Comparison of ENCODE assay signal across 1 cellular context in the genomic region with DNA sequence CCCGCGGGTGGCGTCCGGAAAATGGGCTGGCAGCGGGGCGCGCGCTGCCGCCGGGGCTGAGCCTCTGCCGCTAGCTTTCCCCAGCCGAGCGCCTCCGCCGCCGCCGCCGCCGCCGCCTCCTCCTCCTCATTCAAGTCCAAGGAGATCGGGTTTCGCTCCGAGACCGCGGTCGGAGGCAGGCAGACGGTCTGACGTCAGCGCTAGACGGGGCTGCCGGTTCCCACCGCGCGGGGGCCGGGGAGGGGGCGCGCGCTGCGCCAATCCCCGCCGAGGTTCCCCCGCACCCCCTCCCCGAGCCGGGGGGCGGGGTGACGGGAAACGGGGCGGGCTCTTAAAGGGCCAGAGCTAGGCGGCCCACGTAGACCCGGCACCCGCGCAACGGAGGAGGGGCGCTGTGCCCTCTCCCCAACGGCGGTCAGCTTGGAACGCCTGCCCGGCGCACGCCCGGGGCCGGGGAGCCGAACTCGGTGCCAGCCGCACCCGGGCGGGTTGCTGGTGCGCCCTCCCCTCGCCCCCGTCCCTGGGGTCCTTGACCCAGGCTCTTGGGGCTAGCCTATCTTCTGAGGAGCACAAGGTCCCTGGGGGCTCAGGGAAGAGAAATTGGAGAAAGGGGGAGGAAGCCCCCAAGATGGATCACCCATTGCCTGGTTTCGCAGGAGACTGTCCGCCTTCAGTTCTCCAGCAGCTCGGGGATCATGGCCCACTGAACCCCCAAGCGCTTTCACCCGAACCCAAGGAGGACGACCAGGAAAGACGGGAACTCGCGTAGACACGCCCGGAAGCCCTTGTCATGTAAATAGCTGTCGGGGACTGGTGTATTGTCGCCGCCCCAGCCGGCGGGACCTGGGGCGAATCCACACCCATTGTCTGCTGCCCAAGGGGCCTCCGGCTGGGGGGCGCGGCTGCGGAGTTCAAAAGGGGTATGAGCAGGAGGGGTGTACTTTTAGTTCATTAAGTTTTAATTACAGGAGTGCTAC.
TF ChIP-seq lines count a peak whose summit lies in the region.

A gene with protein sequence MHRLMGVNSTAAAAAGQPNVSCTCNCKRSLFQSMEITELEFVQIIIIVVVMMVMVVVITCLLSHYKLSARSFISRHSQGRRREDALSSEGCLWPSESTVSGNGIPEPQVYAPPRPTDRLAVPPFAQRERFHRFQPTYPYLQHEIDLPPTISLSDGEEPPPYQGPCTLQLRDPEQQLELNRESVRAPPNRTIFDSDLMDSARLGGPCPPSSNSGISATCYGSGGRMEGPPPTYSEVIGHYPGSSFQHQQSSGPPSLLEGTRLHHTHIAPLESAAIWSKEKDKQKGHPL (minus strand): TSS at position 193 of the 977 bp plus-strand sequence. CDS start 433 bp downstream, outside the sequence.

TF ChIP-seq in WTC11, 78 proteins besides CTCF, POLR2A, EP300 and RAD21 (continued from another document):
- TF ChIP-seq ESRRA (CRISPR knock-in tag; IDR thresholded peaks at IDR 0.05; ENCODE audit: borderline replicate concordance) (no peak), ATF1 (CRISPR knock-in tag; IDR thresholded peaks at IDR 0.05) (no peak), GABPB1 (CRISPR knock-in tag; IDR thresholded peaks at IDR 0.05) (no peak), HMGA2 (CRISPR knock-in tag; IDR thresholded peaks at IDR 0.05) (no peak), ZNF416 (CRISPR knock-in tag; IDR thresholded peaks at IDR 0.05) (no peak), RELA (CRISPR knock-in tag; IDR thresholded peaks at IDR 0.05; ENCODE audit: borderline replicate concordance) (no peak), ZNF423 (CRISPR knock-in tag; IDR thresholded peaks at IDR 0.05) (no peak), ZNF671 (CRISPR knock-in tag; IDR thresholded peaks at IDR 0.05) (no peak), ELF4 (CRISPR knock-in tag; IDR thresholded peaks at IDR 0.05; ENCODE audit: low read depth) (no peak), NFYB (CRISPR knock-in tag; conservative IDR thresholded peaks at IDR 0.05; ENCODE audit: low read depth) (0 out of 2 replicates have a peak, but pooled peaks have one; percentile 33), TCF7 (CRISPR knock-in tag; IDR thresholded peaks at IDR 0.05; ENCODE audit: low read depth) (no peak)
- TF ChIP-seq, protein P1, sequence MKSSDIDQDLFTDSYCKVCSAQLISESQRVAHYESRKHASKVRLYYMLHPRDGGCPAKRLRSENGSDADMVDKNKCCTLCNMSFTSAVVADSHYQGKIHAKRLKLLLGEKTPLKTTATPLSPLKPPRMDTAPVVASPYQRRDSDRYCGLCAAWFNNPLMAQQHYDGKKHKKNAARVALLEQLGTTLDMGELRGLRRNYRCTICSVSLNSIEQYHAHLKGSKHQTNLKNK (CRISPR knock-in tag; IDR thresholded peaks at IDR 0.05): no peak
- TF ChIP-seq, protein P2, sequence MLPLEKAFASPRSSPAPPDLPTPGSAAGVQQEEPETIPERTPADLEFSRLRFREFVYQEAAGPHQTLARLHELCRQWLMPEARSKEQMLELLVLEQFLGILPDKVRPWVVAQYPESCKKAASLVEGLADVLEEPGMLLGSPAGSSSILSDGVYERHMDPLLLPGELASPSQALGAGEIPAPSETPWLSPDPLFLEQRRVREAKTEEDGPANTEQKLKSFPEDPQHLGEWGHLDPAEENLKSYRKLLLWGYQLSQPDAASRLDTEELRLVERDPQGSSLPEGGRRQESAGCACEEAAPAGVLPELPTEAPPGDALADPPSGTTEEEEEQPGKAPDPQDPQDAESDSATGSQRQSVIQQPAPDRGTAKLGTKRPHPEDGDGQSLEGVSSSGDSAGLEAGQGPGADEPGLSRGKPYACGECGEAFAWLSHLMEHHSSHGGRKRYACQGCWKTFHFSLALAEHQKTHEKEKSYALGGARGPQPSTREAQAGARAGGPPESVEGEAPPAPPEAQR (CRISPR knock-in tag; IDR thresholded peaks at IDR 0.05): no peak
- TF ChIP-seq, protein P3, sequence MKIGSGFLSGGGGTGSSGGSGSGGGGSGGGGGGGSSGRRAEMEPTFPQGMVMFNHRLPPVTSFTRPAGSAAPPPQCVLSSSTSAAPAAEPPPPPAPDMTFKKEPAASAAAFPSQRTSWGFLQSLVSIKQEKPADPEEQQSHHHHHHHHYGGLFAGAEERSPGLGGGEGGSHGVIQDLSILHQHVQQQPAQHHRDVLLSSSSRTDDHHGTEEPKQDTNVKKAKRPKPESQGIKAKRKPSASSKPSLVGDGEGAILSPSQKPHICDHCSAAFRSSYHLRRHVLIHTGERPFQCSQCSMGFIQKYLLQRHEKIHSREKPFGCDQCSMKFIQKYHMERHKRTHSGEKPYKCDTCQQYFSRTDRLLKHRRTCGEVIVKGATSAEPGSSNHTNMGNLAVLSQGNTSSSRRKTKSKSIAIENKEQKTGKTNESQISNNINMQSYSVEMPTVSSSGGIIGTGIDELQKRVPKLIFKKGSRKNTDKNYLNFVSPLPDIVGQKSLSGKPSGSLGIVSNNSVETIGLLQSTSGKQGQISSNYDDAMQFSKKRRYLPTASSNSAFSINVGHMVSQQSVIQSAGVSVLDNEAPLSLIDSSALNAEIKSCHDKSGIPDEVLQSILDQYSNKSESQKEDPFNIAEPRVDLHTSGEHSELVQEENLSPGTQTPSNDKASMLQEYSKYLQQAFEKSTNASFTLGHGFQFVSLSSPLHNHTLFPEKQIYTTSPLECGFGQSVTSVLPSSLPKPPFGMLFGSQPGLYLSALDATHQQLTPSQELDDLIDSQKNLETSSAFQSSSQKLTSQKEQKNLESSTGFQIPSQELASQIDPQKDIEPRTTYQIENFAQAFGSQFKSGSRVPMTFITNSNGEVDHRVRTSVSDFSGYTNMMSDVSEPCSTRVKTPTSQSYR (CRISPR knock-in tag; IDR thresholded peaks at IDR 0.05): no peak
- TF ChIP-seq, protein P4, sequence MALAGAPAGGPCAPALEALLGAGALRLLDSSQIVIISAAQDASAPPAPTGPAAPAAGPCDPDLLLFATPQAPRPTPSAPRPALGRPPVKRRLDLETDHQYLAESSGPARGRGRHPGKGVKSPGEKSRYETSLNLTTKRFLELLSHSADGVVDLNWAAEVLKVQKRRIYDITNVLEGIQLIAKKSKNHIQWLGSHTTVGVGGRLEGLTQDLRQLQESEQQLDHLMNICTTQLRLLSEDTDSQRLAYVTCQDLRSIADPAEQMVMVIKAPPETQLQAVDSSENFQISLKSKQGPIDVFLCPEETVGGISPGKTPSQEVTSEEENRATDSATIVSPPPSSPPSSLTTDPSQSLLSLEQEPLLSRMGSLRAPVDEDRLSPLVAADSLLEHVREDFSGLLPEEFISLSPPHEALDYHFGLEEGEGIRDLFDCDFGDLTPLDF (CRISPR knock-in tag; IDR thresholded peaks at IDR 0.05): no peak
- TF ChIP-seq, protein P5, sequence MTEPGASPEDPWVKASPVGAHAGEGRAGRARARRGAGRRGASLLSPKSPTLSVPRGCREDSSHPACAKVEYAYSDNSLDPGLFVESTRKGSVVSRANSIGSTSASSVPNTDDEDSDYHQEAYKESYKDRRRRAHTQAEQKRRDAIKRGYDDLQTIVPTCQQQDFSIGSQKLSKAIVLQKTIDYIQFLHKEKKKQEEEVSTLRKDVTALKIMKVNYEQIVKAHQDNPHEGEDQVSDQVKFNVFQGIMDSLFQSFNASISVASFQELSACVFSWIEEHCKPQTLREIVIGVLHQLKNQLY (CRISPR knock-in tag; IDR thresholded peaks at IDR 0.05): no peak
- TF ChIP-seq, protein P6, sequence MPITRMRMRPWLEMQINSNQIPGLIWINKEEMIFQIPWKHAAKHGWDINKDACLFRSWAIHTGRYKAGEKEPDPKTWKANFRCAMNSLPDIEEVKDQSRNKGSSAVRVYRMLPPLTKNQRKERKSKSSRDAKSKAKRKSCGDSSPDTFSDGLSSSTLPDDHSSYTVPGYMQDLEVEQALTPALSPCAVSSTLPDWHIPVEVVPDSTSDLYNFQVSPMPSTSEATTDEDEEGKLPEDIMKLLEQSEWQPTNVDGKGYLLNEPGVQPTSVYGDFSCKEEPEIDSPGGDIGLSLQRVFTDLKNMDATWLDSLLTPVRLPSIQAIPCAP (CRISPR knock-in tag; IDR thresholded peaks at IDR 0.05): no peak
- TF ChIP-seq, protein P7, sequence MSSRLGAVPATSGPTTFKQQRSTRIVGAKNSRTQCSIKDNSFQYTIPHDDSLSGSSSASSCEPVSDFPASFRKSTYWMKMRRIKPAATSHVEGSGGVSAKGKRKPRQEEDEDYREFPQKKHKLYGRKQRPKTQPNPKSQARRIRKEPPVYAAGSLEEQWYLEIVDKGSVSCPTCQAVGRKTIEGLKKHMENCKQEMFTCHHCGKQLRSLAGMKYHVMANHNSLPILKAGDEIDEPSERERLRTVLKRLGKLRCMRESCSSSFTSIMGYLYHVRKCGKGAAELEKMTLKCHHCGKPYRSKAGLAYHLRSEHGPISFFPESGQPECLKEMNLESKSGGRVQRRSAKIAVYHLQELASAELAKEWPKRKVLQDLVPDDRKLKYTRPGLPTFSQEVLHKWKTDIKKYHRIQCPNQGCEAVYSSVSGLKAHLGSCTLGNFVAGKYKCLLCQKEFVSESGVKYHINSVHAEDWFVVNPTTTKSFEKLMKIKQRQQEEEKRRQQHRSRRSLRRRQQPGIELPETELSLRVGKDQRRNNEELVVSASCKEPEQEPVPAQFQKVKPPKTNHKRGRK (CRISPR knock-in tag; IDR thresholded peaks at IDR 0.05; ENCODE audit: borderline replicate concordance): no peak
